Comparison of ENCODE assay signal across 9 cellular contexts in genomic region chr12:45050751-45051489, GRCh38. TPM values are rescaled to one million over a fixed set of nuclear protein-coding genes. Genes with fewer than 3 reads are reported as not detected.
DNase-seq lines count a peak whose midpoint lies in the region; ATAC-seq and TF ChIP-seq lines count a peak whose summit lies in the region.
"Had no signal": no experiment of that assay in that cellular context is flagged by ENCODE, and none has a peak within 500 bp of the region (broad histone marks: within the 10 kb centered on the region; RNA-seq: fewer than 3 reads in every experiment).

TSS of gene DBX2 (minus strand) at chr12:45051099. CDS start at chr12:45050927, 172 bp downstream.

- WGBS in SK-N-SH (ENCODE audit: low lambda C conversion rate) = 1% methylated on average over 20 of the region's 69 CpGs

- no peak for TF ChIP-seq RAD21 in SK-N-SH (IDR thresholded peaks at IDR 0.05; ENCODE audit: low read length)

- H3K27ac ChIP-seq in SK-N-SH (ENCODE audit: low read depth in 2 of 2, low read length in 1 of 2) = no peak within 1 kb of the TSS
- no peak within 1 kb of the TSS for H3K27ac ChIP-seq in CD4-positive, alpha-beta memory T cell (ENCODE audit: low read depth, low read length)
- no peak within 1 kb of the TSS for H3K27ac ChIP-seq in colonic mucosa

- DNase-seq in GM03348 (ENCODE audit: low spot score) = peak; percentile 43
- DNase-seq in SK-N-SH = peak; percentile 59
- peak; percentile 45 for DNase-seq in Right ventricle myocardium superior
- DNase-seq in progenitor cell of endocrine pancreas (ENCODE audit: low spot score, unreplicated experiment) = no peak
- DNase-seq in CD4-positive, alpha-beta memory T cell = no peak
- DNase-seq in left lobe of liver (ENCODE audit: low spot score) = no peak
- DNase-seq in colonic mucosa = no peak
- DNase-seq in NCI-H510A treated with DMSO at 0.1 percent for 48 hours (lab: John Stamatoyannopoulos, UW) = no peak

- peaks cover 74% of the 10 kb centered on the region for H3K27me3 Mint-ChIP-seq in progenitor cell of endocrine pancreas
- peaks cover 31 to 36% of the 10 kb centered on the region in 2 donors for H3K27me3 Mint-ChIP-seq in CD4-positive, alpha-beta memory T cell

- H3K36me3 Mint-ChIP-seq in progenitor cell of endocrine pancreas (ENCODE audit: insufficient read depth) = no peaks in the 10 kb centered on the region
- no peaks in the 10 kb centered on the region for H3K36me3 Mint-ChIP-seq in CD4-positive, alpha-beta memory T cell
- H3K36me3 Mint-ChIP-seq: activated naive CD4-positive, alpha-beta T cell treated with anti-CD3 and anti-CD28 coated beads, Interleukin-2, amount 50 U/mL, for 72 hours had no signal

- peaks cover 5% of the 10 kb centered on the region for H3K4me1 Mint-ChIP-seq in progenitor cell of endocrine pancreas (ENCODE audit: low read depth)
- H3K4me1 Mint-ChIP-seq in CD4-positive, alpha-beta memory T cell = peaks cover 0 to 5% (median 1%) of the 10 kb centered on the region in 4 donors

- no peak for TF ChIP-seq EP300 in SK-N-SH (IDR thresholded peaks at IDR 0.05; ENCODE audit: borderline replicate concordance in 1 of 2, low read depth in 1 of 2, low read length in 1 of 2)

- CTCF ChIA-PET in SK-N-SH (lab: Yijun Ruan, JAX) = interaction anchor here (1.5 to 1.6 kb wide), 3 partner anchors 78 to 103 kb away, joined by 3 to 5 read pairs (median 4); no protein-coding TSS in a partner anchor
- CTCF ChIA-PET in CD4-positive, alpha-beta memory T cell (lab: Charles Lee; ENCODE audit: partially characterized antibody) = no interaction called here

- H3K36me3 ChIP-seq in SK-N-SH (replicated peaks in 1 of 2; ENCODE audit: control insufficient read depth in 1 of 2, insufficient read depth in 2 of 2, low read length in 1 of 2) = no peaks in the 10 kb centered on the region
- no peaks in the 10 kb centered on the region for H3K36me3 ChIP-seq in CD4-positive, alpha-beta memory T cell (ENCODE audit: insufficient read depth, low read length)
- H3K36me3 ChIP-seq in colonic mucosa = no peaks in the 10 kb centered on the region

- peaks cover 0 to 4% of the 10 kb centered on the region in 2 experiments; a peak in 1 of 4 replicates for H3K4me1 ChIP-seq in SK-N-SH (ENCODE audit: control insufficient read depth in 1 of 2, insufficient read depth in 2 of 2, low read depth in 1 of 2, low read length in 1 of 2)
- H3K4me1 ChIP-seq in CD4-positive, alpha-beta memory T cell (ENCODE audit: insufficient read depth, low read length) = no peaks in the 10 kb centered on the region
- no peaks in the 10 kb centered on the region for H3K4me1 ChIP-seq in colonic mucosa

- peak within 1 kb of the TSS; percentile 79 for H3K4me3 Mint-ChIP-seq in progenitor cell of endocrine pancreas (ENCODE audit: low read depth)
- peak within 1 kb of the TSS in 2 of 8 donors; percentile 25 to 61 for H3K4me3 Mint-ChIP-seq in CD4-positive, alpha-beta memory T cell

- intact Hi-C loops in Right ventricle myocardium superior (cut with DNase I) = no loop called here
- intact Hi-C loops in CD4-positive, alpha-beta memory T cell (cut with micrococcal nuclease) = no loop called here
- intact Hi-C loops in colonic mucosa (cut with DNase I) = no loop called here

- H3K27ac Mint-ChIP-seq in progenitor cell of endocrine pancreas = no peak within 1 kb of the TSS
- no peak within 1 kb of the TSS for H3K27ac Mint-ChIP-seq in CD4-positive, alpha-beta memory T cell
- H3K27ac Mint-ChIP-seq: activated naive CD4-positive, alpha-beta T cell treated with anti-CD3 and anti-CD28 coated beads, Interleukin-2, amount 50 U/mL, for 72 hours had no signal

- peak within 1 kb of the TSS; percentile 17 to 39 for H3K4me3 ChIP-seq in SK-N-SH (ENCODE audit: low read depth in 2 of 2, low read length in 1 of 2)
- no peak within 1 kb of the TSS for H3K4me3 ChIP-seq in CD4-positive, alpha-beta memory T cell (ENCODE audit: low read length in 2 of 2)
- no peak within 1 kb of the TSS for H3K4me3 ChIP-seq in colonic mucosa

- peaks cover 21% of the 10 kb centered on the region for H3K27me3 ChIP-seq in SK-N-SH (ENCODE audit: insufficient read depth)
- H3K27me3 ChIP-seq in CD4-positive, alpha-beta memory T cell (ENCODE audit: insufficient read depth, low read length) = peaks cover 9% of the 10 kb centered on the region
- H3K27me3 ChIP-seq in colonic mucosa = peaks cover 18% of the 10 kb centered on the region

- H3K9me2 ChIP-seq in SK-N-SH = no peaks in the 10 kb centered on the region

- no peaks in the 10 kb centered on the region for H3K9me3 ChIP-seq in SK-N-SH
- H3K9me3 ChIP-seq in CD4-positive, alpha-beta memory T cell (ENCODE audit: control insufficient read depth in 1 of 2, low read length in 2 of 2) = no peaks in the 10 kb centered on the region
- no peaks in the 10 kb centered on the region for H3K9me3 ChIP-seq in colonic mucosa

- ATAC-seq in Right ventricle myocardium superior (ENCODE audit: poor library complexity) (peak; percentile 67), left lobe of liver (no peak)

- H3F3A ChIP-seq in SK-N-SH (replicated peaks; ENCODE audit: insufficient read depth) = no peaks in the 10 kb centered on the region

- H2AFZ ChIP-seq in SK-N-SH (ENCODE audit: low read depth) = no peak within 1 kb of the TSS

- no peak for TF ChIP-seq CTCF in SK-N-SH (IDR thresholded peaks at IDR 0.05)
- TF ChIP-seq CTCF in progenitor cell of endocrine pancreas (IDR thresholded peaks at IDR 0.05; ENCODE audit: unreplicated experiment) = no peak
- no peak for TF ChIP-seq CTCF in colonic mucosa (IDR thresholded peaks at IDR 0.05)

- no peak within 1 kb of the TSS for H3K9ac ChIP-seq in SK-N-SH
- H3K9ac ChIP-seq in colonic mucosa (ENCODE audit: low read depth in 2 of 2, low read length in 2 of 2) = no peak within 1 kb of the TSS

- H4K20me1 ChIP-seq in SK-N-SH (ENCODE audit: insufficient read depth) = no peaks in the 10 kb centered on the region

- no peaks in the 10 kb centered on the region for H3K79me2 ChIP-seq in SK-N-SH (ENCODE audit: insufficient read depth)

- POLR2A ChIA-PET in SK-N-SH (lab: Yijun Ruan, JAX) = no interaction called here
- POLR2A ChIA-PET in CD4-positive, alpha-beta memory T cell (lab: Charles Lee; ENCODE audit: partially characterized antibody) = no interaction called here

- no peaks in the 10 kb centered on the region for H3K9me3 Mint-ChIP-seq in progenitor cell of endocrine pancreas (ENCODE audit: low read depth)
- peaks cover 0 to 3% (median 0%) of the 10 kb centered on the region in 8 donors for H3K9me3 Mint-ChIP-seq in CD4-positive, alpha-beta memory T cell
- H3K9me3 Mint-ChIP-seq: activated naive CD4-positive, alpha-beta T cell treated with anti-CD3 and anti-CD28 coated beads, Interleukin-2, amount 50 U/mL, for 72 hours had no signal

- peak within 1 kb of the TSS; percentile 57 for H3K4me2 ChIP-seq in SK-N-SH

TF ChIP-seq in SK-N-SH, 30 proteins besides CTCF, POLR2A, EP300 and RAD21:
- no peak for TF ChIP-seq SMC3 (IDR thresholded peaks at IDR 0.05; ENCODE audit: low read depth, low read length)
- no peak for TF ChIP-seq FOSL2 (IDR thresholded peaks at IDR 0.05; ENCODE audit: borderline replicate concordance, low read depth)
- no peak for TF ChIP-seq RFX5 (IDR thresholded peaks at IDR 0.05; ENCODE audit: low read length)
- TF ChIP-seq CHD2 (IDR thresholded peaks at IDR 0.05; ENCODE audit: low read length, partially characterized antibody) = no peak
- no peak for TF ChIP-seq FOXM1 (IDR thresholded peaks at IDR 0.05; ENCODE audit: low read depth)

RNA-seq across cellular contexts. Expression of gene DBX2, which starts in this region (rescaled TPM):
- polyA plus RNA-seq in SK-N-SH (2012; rRNA removed) = not detected in 2 replicates
- not detected in 2 replicates for polyA plus RNA-seq in SK-N-SH (2012; cell fraction: cytosol; rRNA removed)
- not detected in 2 replicates for polyA plus RNA-seq in SK-N-SH (2012; cell fraction: nucleus; rRNA removed)
- 0.08 TPM for total RNA-seq in Right ventricle myocardium superior
- total RNA-seq in progenitor cell of endocrine pancreas = not detected in 2 replicates
- not detected for total RNA-seq in CD4-positive, alpha-beta memory T cell
- polyA plus RNA-seq in CD4-positive, alpha-beta memory T cell = not detected
- not detected for total RNA-seq in left lobe of liver
- total RNA-seq in colonic mucosa = not detected
- total RNA-seq: activated naive CD4-positive, alpha-beta T cell treated with anti-CD3 and anti-CD28 coated beads, Interleukin-2, amount 50 U/mL, for 72 hours had no signal

Comparison
In these comparisons a context has a peak if more than half of its experiments do, and no peak if none do; other contexts are left out.
1. Peak in DNase-seq, H3K4me3 ChIP-seq and H3K4me2 ChIP-seq in SK-N-SH; RNA of the gene not detected or under 1 TPM.
2. Peak in DNase-seq and ATAC-seq in Right ventricle myocardium superior; RNA of the gene not detected or under 1 TPM.